Comparison of ENCODE assay signal across 10 cellular contexts in genomic region chr2:182101263-182101662, GRCh38.
DNase-seq lines count a peak whose midpoint lies in the region; ATAC-seq and TF ChIP-seq lines count a peak whose summit lies in the region.
"Had no signal": no experiment of that assay in that cellular context is flagged by ENCODE, and none has a peak within 500 bp of the region (broad histone marks: within the 10 kb centered on the region; RNA-seq: fewer than 3 reads in every experiment).

No MANE protein-coding gene starts in this region.

- no peak overlapping the region for H3K4me3 Mint-ChIP-seq in WTC11

- DNase-seq in NCI-H82 (lab: John Stamatoyannopoulos, UW), result peak; percentile 15
- DNase-seq in NCI-H82 treated with DMSO at 0.1 percent for 48 hours (lab: John Stamatoyannopoulos, UW; ENCODE audit: unreplicated experiment), result no peak
- DNase-seq in WTC11 (ENCODE audit: low spot score), result no peak
- DNase-seq in renal cortical epithelial cell (ENCODE audit: low read depth), result peak; percentile 13
- no peak for DNase-seq in GF-D8 (lab: John Stamatoyannopoulos, UW)
- DNase-seq in RPMI8226, result no peak
- DNase-seq in LoVo (ENCODE audit: low spot score), result no peak
- DNase-seq: occipital lobe had no signal

- POLR2A ChIA-PET in WTC11 (lab: Charles Lee), result no interaction called here

- no peaks in the 10 kb centered on the region for H3K27me3 Mint-ChIP-seq in WTC11 (ENCODE audit: low read depth)

- CTCF ChIA-PET in WTC11 (lab: Charles Lee), result interaction anchor here (0.6 to 1.3 kb wide), 4 partner anchors 9 to 305 kb away, joined by 3 to 5 read pairs (median 3); no protein-coding TSS in a partner anchor

- H3K36me3 Mint-ChIP-seq in WTC11, result 0 out of 2 replicates have a peak, but pooled peaks cover 3% of the 10 kb centered on the region
- H3K36me3 Mint-ChIP-seq: activated naive CD4-positive, alpha-beta T cell treated with anti-CD3 and anti-CD28 coated beads, Interleukin-2, amount 50 U/mL, for 72 hours had no signal

- peaks cover 4% of the 10 kb centered on the region; the same call in 1 of the 2 replicates for H3K9me3 Mint-ChIP-seq in WTC11
- H3K9me3 Mint-ChIP-seq: activated naive CD4-positive, alpha-beta T cell treated with anti-CD3 and anti-CD28 coated beads, Interleukin-2, amount 50 U/mL, for 72 hours had no signal

- 0 out of 2 replicates have a peak, but pooled peaks have one; percentile 30 for TF ChIP-seq CTCF in WTC11 (IDR thresholded peaks at IDR 0.05)

- ATAC-seq in HG03342 (IDR thresholded peaks at IDR 0.05; ENCODE audit: unreplicated experiment) (peak; percentile 85), WTC11 (peak; percentile 91)

- H3K4me1 Mint-ChIP-seq in WTC11, result peaks cover 19% of the 10 kb centered on the region

- H3K27ac Mint-ChIP-seq in WTC11, result 0 out of 2 replicates have a peak overlapping the region, but pooled peaks have one; percentile 60
- H3K27ac Mint-ChIP-seq: activated naive CD4-positive, alpha-beta T cell treated with anti-CD3 and anti-CD28 coated beads, Interleukin-2, amount 50 U/mL, for 72 hours had no signal

TF ChIP-seq in WTC11, 78 proteins besides CTCF, POLR2A, EP300 and RAD21:
- no peak for TF ChIP-seq ELF4 (CRISPR knock-in tag; IDR thresholded peaks at IDR 0.05; ENCODE audit: low read depth)
- no peak for TF ChIP-seq IRF2 (CRISPR knock-in tag; IDR thresholded peaks at IDR 0.05; ENCODE audit: borderline replicate concordance, low read depth)
- no peak for TF ChIP-seq PRDM15 (CRISPR knock-in tag; IDR thresholded peaks at IDR 0.05)
- no peak for TF ChIP-seq E2F1 (CRISPR knock-in tag; IDR thresholded peaks at IDR 0.05)
- no peak for TF ChIP-seq TCF7 (CRISPR knock-in tag; IDR thresholded peaks at IDR 0.05; ENCODE audit: low read depth)

Comparison
In these comparisons a context has a peak if more than half of its experiments do, and no peak if none do; other contexts are left out.
1. DNase-seq: peak in NCI-H82 (single experiment) and renal cortical epithelial cell (single experiment); none in NCI-H82 treated with DMSO at 0.1 percent for 48 hours (single experiment), WTC11 (single experiment), GF-D8 (single experiment), RPMI8226 (single experiment) and LoVo (single experiment).